In genomic region chr14:102603293-102603907, GRCh38 we compare ENCODE assay signal across 31 cellular contexts. TPM values are rescaled to one million over a fixed set of nuclear protein-coding genes. Genes with fewer than 3 reads are reported as not detected.
A peak's percentile ranks its signal among the peaks of the same experiment; 100 is the strongest.
DNase-seq lines count a peak whose midpoint lies in the region; ATAC-seq, FAIRE-seq and TF ChIP-seq lines count a peak whose summit lies in the region.
"Had no signal": no experiment of that assay in that cellular context is flagged by ENCODE, and none has a peak within 500 bp of the region (broad histone marks: within the 10 kb centered on the region; RNA-seq: fewer than 3 reads in every experiment).

No MANE protein-coding gene starts in this region.

- no peaks in the 10 kb centered on the region for H3K9me3 Mint-ChIP-seq in activated B cell treated with CpG ODN at 0.5 μM for 24 hours
- no peaks in the 10 kb centered on the region for H3K9me3 Mint-ChIP-seq in mesothelial cell of epicardium
- H3K9me3 Mint-ChIP-seq: activated naive CD4-positive, alpha-beta T cell treated with anti-CD3 and anti-CD28 coated beads for 36 hours; activated T-cell treated with anti-CD3 and anti-CD28 coated beads, Interleukin-2, amount 50 U/mL, for 24 hours; memory B cell had no signal

- H3K9me3 ChIP-seq in HepG2 (ENCODE audit: low read length) (no peaks in the 10 kb centered on the region), right lobe of liver (no peaks in the 10 kb centered on the region), left ventricle myocardium inferior (replicated peaks) (no peaks in the 10 kb centered on the region)
- H3K9me3 ChIP-seq: A549, Peyer's patch, psoas muscle, SJSA1 had no signal

- peaks cover 7% of the 10 kb centered on the region for H3K36me3 Mint-ChIP-seq in activated B cell treated with CpG ODN at 0.5 μM for 24 hours (ENCODE audit: low read depth)
- peaks cover 5% of the 10 kb centered on the region for H3K36me3 Mint-ChIP-seq in mesothelial cell of epicardium

- POLR2A ChIA-PET in HepG2 (lab: Yijun Ruan, JAX) (interaction anchor here (1.3 kb wide), 1 partner anchor 64 kb away, joined by 5 read pairs; no protein-coding TSS in a partner anchor), activated B cell treated with CpG ODN at 0.5 μM for 24 hours (lab: Charles Lee) (no interaction called here)

- H3K27me3 Mint-ChIP-seq in activated B cell treated with CpG ODN at 0.5 μM for 24 hours (no peaks in the 10 kb centered on the region), mesothelial cell of epicardium (ENCODE audit: low read depth) (no peaks in the 10 kb centered on the region)
- H3K27me3 Mint-ChIP-seq: activated CD4-positive, alpha-beta T cell treated with anti-CD3 and anti-CD28 coated beads for 36 hours; activated T-cell treated with anti-CD3 and anti-CD28 coated beads, Interleukin-2, amount 50 U/mL, for 24 hours; memory B cell had no signal

- in situ Hi-C loops in HepG2 (cut with HindIII; ENCODE audit: extremely low pct_ligation_motif_present, low pct_unique_long_range_greater_than_20kb) = no loop called here

- H3K27ac ChIP-seq in HepG2 (ENCODE audit: extremely low read length, insufficient read depth, low read length) (no peak overlapping the region), right lobe of liver (no peak overlapping the region), left ventricle myocardium inferior (replicated peaks) (no peak overlapping the region)
- H3K27ac ChIP-seq: Peyer's patch, psoas muscle, SJSA1 had no signal

- BruUV-seq in HepG2 (replicated peaks; lab: Mats Ljungman, UMichigan) = no TSS peak

- H3K79me2 ChIP-seq in HepG2 (ENCODE audit: insufficient read depth, low read length) = peaks cover 85% of the 10 kb centered on the region

- TF ChIP-seq RAD21 in HepG2 (CRISPR knock-in tag; IDR thresholded peaks at IDR 0.05) = no peak

- TF ChIP-seq CTCF in HepG2 (CRISPR knock-in tag; IDR thresholded peaks at IDR 0.05) (no peak), right lobe of liver (IDR thresholded peaks at IDR 0.05) (no peak), activated B cell treated with CpG ODN at 0.5 μM for 24 hours (IDR thresholded peaks at IDR 0.05) (no peak), mesothelial cell of epicardium (IDR thresholded peaks at IDR 0.05; ENCODE audit: unreplicated experiment) (no peak), left ventricle myocardium inferior (IDR thresholded peaks at IDR 0.05; ENCODE audit: borderline replicate concordance) (no peak)

- H4K20me1 ChIP-seq in HepG2 (ENCODE audit: insufficient read depth, low read length) = peaks cover 45% of the 10 kb centered on the region

- FAIRE-seq in HepG2 (lab: Jason Lieb, UNC) = no peak
- FAIRE-seq: A549, endometrium, GM12878, GM19239, urothelium cell line had no signal

- WGBS in HepG2 (ENCODE audit: low lambda C conversion rate) = 94% methylated on average over 4 of the region's 4 CpGs
- 100% methylated on average over 3 of the region's 4 CpGs for WGBS in right lobe of liver (ENCODE audit: insufficient coverage, low coverage, low lambda C conversion rate, missing lambda C conversion rate)

- TF ChIP-seq POLR2A in HepG2 (IDR thresholded peaks at IDR 0.05; ENCODE audit: insufficient read depth in 1 of 2, low read depth in 2 of 2, low read length in 2 of 2) = no peak
- no peak for TF ChIP-seq POLR2A in right lobe of liver (IDR thresholded peaks at IDR 0.05)

- no peak overlapping the region for H3K4me2 ChIP-seq in HepG2 (ENCODE audit: low read depth, low read length)
- H3K4me2 ChIP-seq: A549 had no signal

- H2AFZ ChIP-seq in HepG2 (ENCODE audit: low read length) = no peak overlapping the region

- H3K27ac Mint-ChIP-seq in activated B cell treated with CpG ODN at 0.5 μM for 24 hours (peak overlapping the region; percentile 36), mesothelial cell of epicardium (peak overlapping the region; percentile 61)
- H3K27ac Mint-ChIP-seq: activated CD4-positive, alpha-beta T cell treated with anti-CD3 and anti-CD28 coated beads for 36 hours; activated naive CD4-positive, alpha-beta T cell treated with anti-CD3 and anti-CD28 coated beads for 36 hours; activated T-cell treated with anti-CD3 and anti-CD28 coated beads, Interleukin-2, amount 50 U/mL, for 24 hours; memory B cell had no signal

- no peak for TF ChIP-seq EP300 in HepG2 (IDR thresholded peaks at IDR 0.05; ENCODE audit: low read depth in 2 of 2, low read length in 2 of 2)
- TF ChIP-seq EP300 in HepG2 (CRISPR knock-in tag; IDR thresholded peaks at IDR 0.05; ENCODE audit: borderline replicate concordance) = no peak

- H3K4me3 ChIP-seq in HepG2 (replicated peaks in 1 of 3; ENCODE audit: insufficient read depth in 1 of 3, low read depth in 2 of 3, low read length in 3 of 3) = no peak overlapping the region
- H3K4me3 ChIP-seq in right lobe of liver = no peak overlapping the region
- H3K4me3 ChIP-seq in left ventricle myocardium inferior = no peak overlapping the region
- H3K4me3 ChIP-seq: A549, GM12878, Peyer's patch, psoas muscle, SJSA1 had no signal

- H3K27me3 ChIP-seq in HepG2 (ENCODE audit: control insufficient read depth in 1 of 2, insufficient read depth in 2 of 2, low read length in 2 of 2) (no peaks in the 10 kb centered on the region), right lobe of liver (no peaks in the 10 kb centered on the region), left ventricle myocardium inferior (ENCODE audit: low read depth) (no peaks in the 10 kb centered on the region)
- H3K27me3 ChIP-seq: Peyer's patch, SJSA1 had no signal

- no peak for DNase-seq in HepG2 (ENCODE audit: low spot score)
- no peak for DNase-seq in right lobe of liver
- no peak for DNase-seq in activated B cell treated with CpG ODN at 0.5 μM for 24 hours
- DNase-seq in mesothelial cell of epicardium (ENCODE audit: low spot score in 2 of 2, unreplicated experiment in 2 of 2) = no peak
- DNase-seq in globus pallidus (ENCODE audit: low spot score) = no peak
- DNase-seq in left ventricle myocardium inferior = no peak
- DNase-seq: activated CD4-positive, alpha-beta T cell treated with anti-CD3 and anti-CD28 coated beads for 36 hours; activated CD8-positive, alpha-beta memory T cell treated with anti-CD3 and anti-CD28 coated beads for 24 hours; activated naive CD4-positive, alpha-beta T cell treated with anti-CD3 and anti-CD28 coated beads for 36 hours; activated T-cell treated with anti-CD3 and anti-CD28 coated beads, Interleukin-2, amount 50 U/mL, for 24 hours; amniotic stem cell; C1 segment of cervical spinal cord; Calu3; cortex of kidney; KBM-7; kidney glomerular epithelial cell; NCI-H2171; NCI-H510A treated with DMSO at 0.1 percent for 48 hours; NK-92 treated with Interleukin-12 subunit alpha and Interleukin-12 subunit beta, amount 100 ng/mL, for 24 hours; psoas muscle; T-helper 1 cell had no signal

- H3K4me3 Mint-ChIP-seq in activated B cell treated with CpG ODN at 0.5 μM for 24 hours (no peak overlapping the region), mesothelial cell of epicardium (no peak overlapping the region)
- H3K4me3 Mint-ChIP-seq: activated CD4-positive, alpha-beta T cell treated with anti-CD3 and anti-CD28 coated beads for 36 hours; activated naive CD4-positive, alpha-beta T cell treated with anti-CD3 and anti-CD28 coated beads for 36 hours; activated T-cell treated with anti-CD3 and anti-CD28 coated beads, Interleukin-2, amount 50 U/mL, for 24 hours; memory B cell had no signal

- intact Hi-C loops in HepG2 (cut with micrococcal nuclease; ENCODE audit: unreplicated experiment) = no loop called here
- intact Hi-C loops in right lobe of liver (cut with DNase I) = no loop called here
- intact Hi-C loops in activated B cell treated with CpG ODN at 0.5 μM for 24 hours (cut with micrococcal nuclease) = no loop called here
- intact Hi-C loops in left ventricle myocardium inferior (cut with micrococcal nuclease) = no loop called here

- CTCF ChIA-PET in HepG2 (lab: Yijun Ruan, JAX; ENCODE audit: low intra/inter-chr PET ratio, low total read pairs) (no interaction called here), activated B cell treated with CpG ODN at 0.5 μM for 24 hours (lab: Charles Lee) (interaction anchor here (1.3 kb wide), 1 partner anchor 8 kb away, joined by 4 read pairs; no protein-coding TSS in a partner anchor)

- peaks cover 0 to 6% of the 10 kb centered on the region in 2 experiments; a peak in 2 of 5 replicates for H3K36me3 ChIP-seq in HepG2 (replicated peaks in 1 of 2; ENCODE audit: control insufficient read depth in 1 of 2, insufficient read depth in 2 of 2, low read length in 2 of 2)
- no peaks in the 10 kb centered on the region for H3K36me3 ChIP-seq in right lobe of liver
- no peaks in the 10 kb centered on the region for H3K36me3 ChIP-seq in left ventricle myocardium inferior
- H3K36me3 ChIP-seq: Peyer's patch had no signal

- no peak overlapping the region for H3K9ac ChIP-seq in HepG2 (ENCODE audit: insufficient read depth, low read depth, low read length)

- peaks cover 53% of the 10 kb centered on the region for H3K4me1 ChIP-seq in HepG2 (ENCODE audit: insufficient read depth, low read length)
- H3K4me1 ChIP-seq in right lobe of liver = peaks cover 0 to 21% (median 1%) of the 10 kb centered on the region in 4 donors
- H3K4me1 ChIP-seq in left ventricle myocardium inferior = peaks cover 38% of the 10 kb centered on the region
- H3K4me1 ChIP-seq: SJSA1 had no signal

- no peak for ATAC-seq in HepG2
- ATAC-seq in right lobe of liver = no peak
- no peak for ATAC-seq in activated B cell treated with CpG ODN at 0.5 μM for 24 hours (ENCODE audit: low read depth)
- no peak for ATAC-seq in GM18873 (IDR thresholded peaks at IDR 0.05; ENCODE audit: low FRiP score, unreplicated experiment)
- ATAC-seq in GM18867 (IDR thresholded peaks at IDR 0.05; ENCODE audit: unreplicated experiment) = no peak
- ATAC-seq: A549; activated CD4-positive, alpha-beta T cell treated with anti-CD3 and anti-CD28 coated beads for 36 hours; GM12878 had no signal

- H3K4me1 Mint-ChIP-seq in activated B cell treated with CpG ODN at 0.5 μM for 24 hours (peaks cover 70% of the 10 kb centered on the region), mesothelial cell of epicardium (peaks cover 9% of the 10 kb centered on the region)

RNA-seq across cellular contexts. Expression of gene RCOR1, which starts 11.0 kb away (rescaled TPM):
- total RNA-seq in HepG2 (2016; rRNA removed; fragmentation: Illumina TruSeq; extraction: Trizol) (11.1 and 14.8 TPM in 2 replicates), right lobe of liver (10 to 100 TPM in 2 of 6 experiments, 1 to 10 TPM in 4; 7.5 to 14.1 (median 8.7) TPM), activated B cell treated with CpG ODN at 0.5 μM for 24 hours (21.0 and 23.0 TPM in 2 replicates), mesothelial cell of epicardium (43.2 to 47.4 TPM (median 45.1 TPM) in 3 replicates), left ventricle myocardium inferior (11.0 TPM)
- 5.2 and 6.2 TPM in 2 replicates for total RNA-seq in HepG2 (2016; cell fraction: cytosol; rRNA removed; fragmentation: Illumina TruSeq; extraction: Trizol; ENCODE audit: low read depth)
- 10.9 and 13.8 TPM in 2 replicates for total RNA-seq in HepG2 (2016; cell fraction: insoluble cytoplasmic fraction; rRNA removed; fragmentation: Illumina TruSeq; extraction: Trizol)
- 6.6 and 7.2 TPM in 2 replicates for total RNA-seq in HepG2 (2016; cell fraction: membrane; rRNA removed; fragmentation: Illumina TruSeq; extraction: Trizol)
- 15.7 and 18.1 TPM in 2 replicates for total RNA-seq in HepG2 (2016; cell fraction: nucleus; rRNA removed; fragmentation: Illumina TruSeq; extraction: Trizol)
- polyA plus RNA-seq in HepG2 (2011; rRNA removed) = 10.2 and 10.5 TPM in 2 replicates
- 5.8 and 9.2 TPM in 2 replicates for polyA plus RNA-seq in HepG2 (2011; cell fraction: cytosol; rRNA removed)
- 7.8 and 8.1 TPM in 2 replicates for polyA plus RNA-seq in HepG2 (2011; cell fraction: nucleus; rRNA removed)
- 12.0 and 12.1 TPM in 2 replicates for polyA plus RNA-seq in HepG2 (2012)
- polyA plus RNA-seq in HepG2 (2016; cell fraction: cytosol; fragmentation: Illumina TruSeq; extraction: Trizol; ENCODE audit: low read depth) = 0.57 and 0.69 TPM in 2 replicates
- polyA plus RNA-seq in HepG2 (2016; cell fraction: insoluble cytoplasmic fraction; fragmentation: Illumina TruSeq; extraction: Trizol; ENCODE audit: low read depth) = 14.2 and 16.0 TPM in 2 replicates
- 1.9 and 2.5 TPM in 2 replicates for polyA plus RNA-seq in HepG2 (2016; cell fraction: membrane; fragmentation: Illumina TruSeq; extraction: Trizol; ENCODE audit: low read depth)
- polyA plus RNA-seq in HepG2 (2016; cell fraction: nucleus; fragmentation: Illumina TruSeq; extraction: Trizol; ENCODE audit: insufficient read depth, low read depth) = 19.9 and 20.7 TPM in 2 replicates
- 15.4 and 22.7 TPM in 2 replicates for polyA minus RNA-seq in HepG2 (2011; rRNA and poly(A)+ RNA removed; ENCODE audit: low replicate concordance)
- polyA minus RNA-seq in HepG2 (2011; cell fraction: cytosol; rRNA and poly(A)+ RNA removed) = 11.9 and 12.5 TPM in 2 replicates
- 25.1 TPM in 2 replicates for polyA minus RNA-seq in HepG2 (2011; cell fraction: nucleus; rRNA and poly(A)+ RNA removed)
